1 cellular context compared by ENCODE assay signal in genomic region chr22:20194681-20195593, GRCh38.
TF ChIP-seq lines count a peak whose summit lies in the region.

No MANE protein-coding gene starts in this region.

TF ChIP-seq in K562, 482 proteins besides CTCF, POLR2A, EP300 and RAD21 (continued from another document and continues in another):
- TF ChIP-seq PREB (CRISPR knock-in tag; IDR thresholded peaks at IDR 0.05) (no peak), SP2 (IDR thresholded peaks at IDR 0.05; ENCODE audit: extremely low read depth, low read depth, low read length, poor library complexity, severe bottlenecking) (no peak), ZNF511 (CRISPR knock-in tag; IDR thresholded peaks at IDR 0.05) (peak; percentile 10; the same call in 1 of the 2 replicates), SMARCA4 (IDR thresholded peaks at IDR 0.05) (no peak), EP400 (IDR thresholded peaks at IDR 0.05) (no peak), USF1 (CRISPR knock-in tag; IDR thresholded peaks at IDR 0.05) (peak; percentile 80), SRSF3 (IDR thresholded peaks at IDR 0.05; ENCODE audit: insufficient read depth, low read length) (no peak), SNRNP70 (optimal IDR thresholded peaks at IDR 0.05; ENCODE audit: low read depth, low read length) (no peak), HNRNPH1 (optimal IDR thresholded peaks at IDR 0.05; ENCODE audit: low read depth, low read length) (no peak), POLR2H (tag; IDR thresholded peaks at IDR 0.05; ENCODE audit: low read depth) (no peak), ZNF184 (CRISPR knock-in tag; IDR thresholded peaks at IDR 0.05) (no peak), MAX (CRISPR knock-in tag; IDR thresholded peaks at IDR 0.05) (peak; percentile 49; the same call in 1 of the 2 replicates), KAT2B (IDR thresholded peaks at IDR 0.05; ENCODE audit: low read depth, low read length) (no peak), PRDM10 (IDR thresholded peaks at IDR 0.05; ENCODE audit: partially characterized antibody) (peak; percentile 57), PRMT5 (CRISPR knock-in tag; IDR thresholded peaks at IDR 0.05) (0 out of 2 replicates have a peak, but pooled peaks have one; percentile 22), SMAD4 (CRISPR knock-in tag; conservative IDR thresholded peaks at IDR 0.05) (no peak), IFI16 (CRISPR knock-in tag; IDR thresholded peaks at IDR 0.05) (no peak), MCM3 (IDR thresholded peaks at IDR 0.05) (no peak), CCNT2 (IDR thresholded peaks at IDR 0.05; ENCODE audit: borderline replicate concordance, extremely low read depth, insufficient read length, low read depth, low read length) (no peak), BCL6 (CRISPR knock-in tag; IDR thresholded peaks at IDR 0.05) (no peak), NEUROD1 (IDR thresholded peaks at IDR 0.05; ENCODE audit: borderline replicate concordance, low read depth, low read length, partially characterized antibody) (no peak), SIN3B (IDR thresholded peaks at IDR 0.05; ENCODE audit: low read depth) (no peak), EGR1 (conservative IDR thresholded peaks at IDR 0.05) (no peak; the same call in 1 of the 2 replicates), ZBED1 (IDR thresholded peaks at IDR 0.05) (no peak), HDAC2 (IDR thresholded peaks at IDR 0.05) (no peak), NR2F6 (CRISPR knock-in tag; IDR thresholded peaks at IDR 0.05) (no peak), ZNF696 (CRISPR knock-in tag; conservative IDR thresholded peaks at IDR 0.05) (no peak), PPARD (CRISPR knock-in tag; IDR thresholded peaks at IDR 0.05) (no peak), PHTF2 (CRISPR knock-in tag; IDR thresholded peaks at IDR 0.05) (no peak), ZNF77 (CRISPR knock-in tag; IDR thresholded peaks at IDR 0.05) (no peak), TEAD4 (IDR thresholded peaks at IDR 0.05; ENCODE audit: low read length) (no peak), TEAD4 (CRISPR knock-in tag; IDR thresholded peaks at IDR 0.05; ENCODE audit: borderline replicate concordance) (no peak), CREM (IDR thresholded peaks at IDR 0.05; ENCODE audit: low read depth) (no peak), NFE2 (IDR thresholded peaks at IDR 0.05; ENCODE audit: low read depth) (no peak), ZNF740 (CRISPR knock-in tag; IDR thresholded peaks at IDR 0.05) (peak; percentile 58; the same call in 1 of the 2 replicates), ZNF740 (tag; IDR thresholded peaks at IDR 0.05) (no peak), RBBP5 (IDR thresholded peaks at IDR 0.05; ENCODE audit: borderline replicate concordance, insufficient read depth, low read length, poor library complexity, severe bottlenecking) (no peak), ZNF347 (CRISPR knock-in tag; IDR thresholded peaks at IDR 0.05; ENCODE audit: low read depth) (no peak), ZBTB9 (CRISPR knock-in tag; IDR thresholded peaks at IDR 0.05) (no peak), ZNF780A (CRISPR knock-in tag; IDR thresholded peaks at IDR 0.05) (no peak), TRIM25 (IDR thresholded peaks at IDR 0.05; ENCODE audit: borderline replicate concordance) (no peak), BRD4 (IDR thresholded peaks at IDR 0.05) (no peak), TCF7 (IDR thresholded peaks at IDR 0.05; ENCODE audit: borderline replicate concordance) (no peak), BDP1 (IDR thresholded peaks at IDR 0.05; ENCODE audit: insufficient read depth, insufficient read length) (no peak), HDAC6 (IDR thresholded peaks at IDR 0.05; ENCODE audit: low read depth, low read length) (no peak), ZNF134 (CRISPR knock-in tag; conservative IDR thresholded peaks at IDR 0.05) (no peak), GTF2E2 (tag; IDR thresholded peaks at IDR 0.05) (no peak), USF2 (CRISPR knock-in tag; IDR thresholded peaks at IDR 0.05) (peak; percentile 72), RAD51 (IDR thresholded peaks at IDR 0.05; ENCODE audit: borderline replicate concordance, low read depth) (peak; percentile 77), MLLT1 (IDR thresholded peaks at IDR 0.05) (no peak), TOE1 (IDR thresholded peaks at IDR 0.05; ENCODE audit: borderline replicate concordance) (no peak), TOE1 (CRISPR knock-in tag; IDR thresholded peaks at IDR 0.05; ENCODE audit: borderline replicate concordance, low read depth) (no peak), BHLHE40 (IDR thresholded peaks at IDR 0.05; ENCODE audit: low read length) (0 out of 2 replicates have a peak, but pooled peaks have one; percentile 1), ZNF431 (CRISPR knock-in tag; IDR thresholded peaks at IDR 0.05) (peak; percentile 33; the same call in 1 of the 2 replicates), MEIS2 (IDR thresholded peaks at IDR 0.05; ENCODE audit: partially characterized antibody) (no peak), E2F8 (IDR thresholded peaks at IDR 0.05; ENCODE audit: low read depth, partially characterized antibody) (no peak)
